Comparison of ENCODE assay signal across 9 cellular contexts in genomic region chrX:14028473-14028872, GRCh38. TPM values are rescaled to one million over a fixed set of nuclear protein-coding genes. Genes with fewer than 3 reads are reported as not detected.
DNase-seq lines count a peak whose midpoint lies in the region; ATAC-seq and TF ChIP-seq lines count a peak whose summit lies in the region.
"Had no signal": no experiment of that assay in that cellular context is flagged by ENCODE, and none has a peak within 500 bp of the region (broad histone marks: within the 10 kb centered on the region; RNA-seq: fewer than 3 reads in every experiment).

No MANE protein-coding gene starts in this region.

- H3K4me1 Mint-ChIP-seq in CD8-positive, alpha-beta T cell (ENCODE audit: low read depth), result peaks cover 39% of the 10 kb centered on the region
- peaks cover 13% of the 10 kb centered on the region for H3K4me1 Mint-ChIP-seq in nephron

- H3K4me3 ChIP-seq in CD8-positive, alpha-beta T cell (ENCODE audit: low read depth, low read length), result no peak overlapping the region
- H3K4me3 ChIP-seq in HUES64 (ENCODE audit: low read length), result peak overlapping the region; percentile 78
- peak overlapping the region in 2 of 3 donors; percentile 77 to 87 for H3K4me3 ChIP-seq in breast epithelium

- peak overlapping the region; percentile 94 for H3K4me3 Mint-ChIP-seq in CD8-positive, alpha-beta T cell
- peak overlapping the region; percentile 93 to 97 (median 93) for H3K4me3 Mint-ChIP-seq in nephron

- peaks cover 8% of the 10 kb centered on the region for H3K36me3 Mint-ChIP-seq in CD8-positive, alpha-beta T cell
- H3K36me3 Mint-ChIP-seq in nephron (ENCODE audit: low read depth), result no peaks in the 10 kb centered on the region

- intact Hi-C loops in CD8-positive, alpha-beta T cell (cut with DNase I, micrococcal nuclease), result loop anchor here (2.0 to 10.0 kb wide), 4 partner anchors 844 to 1306 kb away; partner anchors contain the start of genes FANCB (in 1 of the 2), MOSPD2 (in 1 of the 2), PIGA (in 1 of the 2) and PRPS2 (in 1 of the 2)
- intact Hi-C loops in breast epithelium (cut with DNase I; ENCODE audit: low total_unique reads), result no loop called here

- no peak overlapping the region for H3K27ac Mint-ChIP-seq in CD8-positive, alpha-beta T cell
- peak overlapping the region; percentile 58 to 96 (median 90) for H3K27ac Mint-ChIP-seq in nephron

- H3K4me1 ChIP-seq in CD8-positive, alpha-beta T cell (ENCODE audit: insufficient read depth, low read length), result peaks cover 21% of the 10 kb centered on the region
- H3K4me1 ChIP-seq in HUES64 (ENCODE audit: insufficient read depth, low read length), result peaks cover 37% of the 10 kb centered on the region
- H3K4me1 ChIP-seq in breast epithelium, result no peaks in the 10 kb centered on the region

- no peak for TF ChIP-seq CTCF in CD8-positive, alpha-beta T cell (IDR thresholded peaks at IDR 0.05)
- TF ChIP-seq CTCF in breast epithelium (IDR thresholded peaks at IDR 0.05), result no peak
- TF ChIP-seq CTCF in nephron (IDR thresholded peaks at IDR 0.05; ENCODE audit: unreplicated experiment in 3 of 3), result no peak

- ATAC-seq in CD8-positive, alpha-beta T cell, result no peak
- ATAC-seq in HG02678 (IDR thresholded peaks at IDR 0.05; ENCODE audit: unreplicated experiment), result no peak

- no peak for DNase-seq in CD8-positive, alpha-beta T cell
- DNase-seq in breast epithelium (ENCODE audit: low spot score in 2 of 2) (no peak), occipital lobe (lab: John Stamatoyannopoulos, UW) (no peak), NCI-H1930 (lab: John Stamatoyannopoulos, UW) (no peak), NCI-H526 (lab: John Stamatoyannopoulos, UW) (no peak)
- DNase-seq: stimulated activated CD4-positive, alpha-beta T cell treated with anti-CD3 and anti-CD28 coated beads, Interleukin-12 subunit alpha, Interleukin-12 subunit beta, amount 100 ng/mL, for 4 hours had no signal

- TF ChIP-seq POLR2A in breast epithelium (IDR thresholded peaks at IDR 0.05), result no peak

- no peaks in the 10 kb centered on the region for H3K9me3 ChIP-seq in CD8-positive, alpha-beta T cell (ENCODE audit: low read length)
- H3K9me3 ChIP-seq in HUES64 (ENCODE audit: insufficient read depth, low read depth, low read length), result no peaks in the 10 kb centered on the region
- no peaks in the 10 kb centered on the region for H3K9me3 ChIP-seq in breast epithelium

- peak overlapping the region; percentile 84 for H3K9ac ChIP-seq in HUES64 (ENCODE audit: low read depth, low read length)

- no peaks in the 10 kb centered on the region for H3K27me3 ChIP-seq in CD8-positive, alpha-beta T cell (ENCODE audit: insufficient read depth, low read length)
- H3K27me3 ChIP-seq in HUES64 (ENCODE audit: insufficient read depth, low read length) (no peaks in the 10 kb centered on the region), breast epithelium (peaks cover 0 to 1% of the 10 kb centered on the region in 2 donors)

- POLR2A ChIA-PET in CD8-positive, alpha-beta T cell (lab: Charles Lee), result no interaction called here

- no peaks in the 10 kb centered on the region for H3K36me3 ChIP-seq in CD8-positive, alpha-beta T cell (ENCODE audit: insufficient read depth, low read length)
- H3K36me3 ChIP-seq in HUES64 (ENCODE audit: insufficient read depth, low read length) (no peaks in the 10 kb centered on the region), breast epithelium (no peaks in the 10 kb centered on the region)

- no peaks in the 10 kb centered on the region for H3K27me3 Mint-ChIP-seq in CD8-positive, alpha-beta T cell (ENCODE audit: low read depth)
- no peaks in the 10 kb centered on the region for H3K27me3 Mint-ChIP-seq in nephron (ENCODE audit: low read depth)

- H3K9me3 Mint-ChIP-seq in CD8-positive, alpha-beta T cell, result no peaks in the 10 kb centered on the region
- no peaks in the 10 kb centered on the region for H3K9me3 Mint-ChIP-seq in nephron

- H3K27ac ChIP-seq in CD8-positive, alpha-beta T cell (ENCODE audit: low read depth, low read length), result no peak overlapping the region
- H3K27ac ChIP-seq in HUES64 (ENCODE audit: low read depth, low read length) (peak overlapping the region; percentile 93; the same call in 1 of the 2 replicates), breast epithelium (peak overlapping the region; percentile 85 to 87)

- WGBS in HUES64, result 77% methylated on average over 2 of the region's 3 CpGs

- CTCF ChIA-PET in CD8-positive, alpha-beta T cell (lab: Charles Lee), result interaction anchor here (0.9 to 2.4 kb wide), 2 partner anchors 521 to 1082 kb away, joined by 3 to 15 read pairs; no protein-coding TSS in a partner anchor

RNA-seq across cellular contexts. Expression of gene GEMIN8, which starts 1.2 kb away (rescaled TPM):
- total RNA-seq in CD8-positive, alpha-beta T cell, result 1 to 10 TPM; 7.8 to 9.4 TPM
- polyA plus RNA-seq in HUES64 (2013, experiment 1 of 2), result 16.6 TPM
- 19.8 TPM for polyA plus RNA-seq in HUES64 (2013, experiment 2 of 2)
- 10 to 100 TPM; 23.8 to 38.6 (median 26.9) TPM for total RNA-seq in breast epithelium
- 18.1 TPM for total RNA-seq in occipital lobe
